2 cellular contexts compared by ENCODE assay signal in the genomic region with DNA sequence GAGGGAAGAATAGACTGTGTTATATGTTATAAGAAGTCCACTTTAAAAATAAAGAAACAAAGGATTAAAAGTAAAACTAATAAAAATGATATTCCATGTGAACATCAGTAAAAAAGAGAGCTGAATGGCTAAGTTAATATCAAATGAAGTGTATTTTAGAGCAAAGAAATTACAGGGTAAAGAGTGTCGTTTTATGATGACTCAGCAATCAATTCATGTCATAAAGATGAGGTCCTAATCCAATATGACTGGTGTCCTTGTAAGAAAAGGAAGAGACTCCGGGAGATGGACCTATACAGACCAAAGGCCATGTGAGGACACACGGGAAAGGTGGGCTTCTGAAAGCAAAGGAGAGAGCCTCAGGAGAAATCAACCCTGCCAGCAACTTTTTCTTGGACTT.
TF ChIP-seq lines count a peak whose summit lies in the region.

No MANE protein-coding gene starts in this region.

TF ChIP-seq in HepG2, 621 proteins besides CTCF, POLR2A, EP300 and RAD21:
- peak; percentile 98 to 99 for TF ChIP-seq MAFK (conservative IDR thresholded peaks at IDR 0.05 in 1 of 2, IDR thresholded peaks at IDR 0.05 in 1 of 2; ENCODE audit: low read length in 2 of 2)
- TF ChIP-seq, protein P1, sequence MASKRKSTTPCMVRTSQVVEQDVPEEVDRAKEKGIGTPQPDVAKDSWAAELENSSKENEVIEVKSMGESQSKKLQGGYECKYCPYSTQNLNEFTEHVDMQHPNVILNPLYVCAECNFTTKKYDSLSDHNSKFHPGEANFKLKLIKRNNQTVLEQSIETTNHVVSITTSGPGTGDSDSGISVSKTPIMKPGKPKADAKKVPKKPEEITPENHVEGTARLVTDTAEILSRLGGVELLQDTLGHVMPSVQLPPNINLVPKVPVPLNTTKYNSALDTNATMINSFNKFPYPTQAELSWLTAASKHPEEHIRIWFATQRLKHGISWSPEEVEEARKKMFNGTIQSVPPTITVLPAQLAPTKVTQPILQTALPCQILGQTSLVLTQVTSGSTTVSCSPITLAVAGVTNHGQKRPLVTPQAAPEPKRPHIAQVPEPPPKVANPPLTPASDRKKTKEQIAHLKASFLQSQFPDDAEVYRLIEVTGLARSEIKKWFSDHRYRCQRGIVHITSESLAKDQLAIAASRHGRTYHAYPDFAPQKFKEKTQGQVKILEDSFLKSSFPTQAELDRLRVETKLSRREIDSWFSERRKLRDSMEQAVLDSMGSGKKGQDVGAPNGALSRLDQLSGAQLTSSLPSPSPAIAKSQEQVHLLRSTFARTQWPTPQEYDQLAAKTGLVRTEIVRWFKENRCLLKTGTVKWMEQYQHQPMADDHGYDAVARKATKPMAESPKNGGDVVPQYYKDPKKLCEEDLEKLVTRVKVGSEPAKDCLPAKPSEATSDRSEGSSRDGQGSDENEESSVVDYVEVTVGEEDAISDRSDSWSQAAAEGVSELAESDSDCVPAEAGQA (IDR thresholded peaks at IDR 0.05; ENCODE audit: low read depth) = no peak
- TF ChIP-seq, protein P1 (CRISPR knock-in tag; IDR thresholded peaks at IDR 0.05; ENCODE audit: borderline replicate concordance) = no peak
- TF ChIP-seq MAFF (IDR thresholded peaks at IDR 0.05; ENCODE audit: low read depth, low read length) = peak; percentile 99
- TF ChIP-seq, protein P2, sequence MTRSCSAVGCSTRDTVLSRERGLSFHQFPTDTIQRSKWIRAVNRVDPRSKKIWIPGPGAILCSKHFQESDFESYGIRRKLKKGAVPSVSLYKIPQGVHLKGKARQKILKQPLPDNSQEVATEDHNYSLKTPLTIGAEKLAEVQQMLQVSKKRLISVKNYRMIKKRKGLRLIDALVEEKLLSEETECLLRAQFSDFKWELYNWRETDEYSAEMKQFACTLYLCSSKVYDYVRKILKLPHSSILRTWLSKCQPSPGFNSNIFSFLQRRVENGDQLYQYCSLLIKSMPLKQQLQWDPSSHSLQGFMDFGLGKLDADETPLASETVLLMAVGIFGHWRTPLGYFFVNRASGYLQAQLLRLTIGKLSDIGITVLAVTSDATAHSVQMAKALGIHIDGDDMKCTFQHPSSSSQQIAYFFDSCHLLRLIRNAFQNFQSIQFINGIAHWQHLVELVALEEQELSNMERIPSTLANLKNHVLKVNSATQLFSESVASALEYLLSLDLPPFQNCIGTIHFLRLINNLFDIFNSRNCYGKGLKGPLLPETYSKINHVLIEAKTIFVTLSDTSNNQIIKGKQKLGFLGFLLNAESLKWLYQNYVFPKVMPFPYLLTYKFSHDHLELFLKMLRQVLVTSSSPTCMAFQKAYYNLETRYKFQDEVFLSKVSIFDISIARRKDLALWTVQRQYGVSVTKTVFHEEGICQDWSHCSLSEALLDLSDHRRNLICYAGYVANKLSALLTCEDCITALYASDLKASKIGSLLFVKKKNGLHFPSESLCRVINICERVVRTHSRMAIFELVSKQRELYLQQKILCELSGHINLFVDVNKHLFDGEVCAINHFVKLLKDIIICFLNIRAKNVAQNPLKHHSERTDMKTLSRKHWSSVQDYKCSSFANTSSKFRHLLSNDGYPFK (CRISPR knock-in tag; IDR thresholded peaks at IDR 0.05; ENCODE audit: borderline replicate concordance) = no peak

TF ChIP-seq in K562, 482 proteins besides CTCF, POLR2A, EP300 and RAD21:
- TF ChIP-seq DNMT1 (IDR thresholded peaks at IDR 0.05) (no peak), ZNF644 (tag; IDR thresholded peaks at IDR 0.05; ENCODE audit: low read depth) (no peak), ZNF197 (CRISPR knock-in tag; IDR thresholded peaks at IDR 0.05; ENCODE audit: low read depth) (no peak), TEAD2 (tag; IDR thresholded peaks at IDR 0.05) (no peak), MAFG (tag; conservative IDR thresholded peaks at IDR 0.05) (peak; percentile 85), MAFK (IDR thresholded peaks at IDR 0.05; ENCODE audit: low read length) (peak; percentile 94), C11orf30 (IDR thresholded peaks at IDR 0.05; ENCODE audit: low read depth) (peak; percentile 77; the same call in 1 of the 2 replicates), ZNF316 (IDR thresholded peaks at IDR 0.05) (peak; percentile 86), MAFF (IDR thresholded peaks at IDR 0.05; ENCODE audit: low read length) (peak; percentile 90)
